18 cellular contexts compared by ENCODE assay signal in genomic region chr20:24677626-24678328, GRCh38.
"Had no signal": no experiment of that assay in that cellular context is flagged by ENCODE, and none has a peak within 500 bp of the region (broad histone marks: within the 10 kb centered on the region; RNA-seq: fewer than 3 reads in every experiment).

No MANE protein-coding gene starts in this region.

- H3K27ac Mint-ChIP-seq: activated B cell treated with CpG ODN at 0.5 μM for 24 hours; activated CD4-positive, alpha-beta T cell treated with anti-CD3 and anti-CD28 coated beads, Interleukin-2, amount 10 ng/mL, durations not matched to agents 7 days and 5 days; activated T-helper 1 cell treated with anti-CD3 and anti-CD28 coated beads, Interleukin-12 subunit alpha, Interleukin-12 subunit beta, Interleukin-2, Interleukin-4 antibody, amounts not matched to agents 30 ng/mL and 10 ng/mL and 1 ng/mL, durations not matched to agents 14 hours and 24 hours and 36 hours; natural killer cell treated with Interleukin-12 subunit alpha and Interleukin-12 subunit beta and Interleukin-15 and Interleukin-18, amount 100 ng/mL, for 72 hours; progenitor cell of endocrine pancreas; stimulated activated naive CD8-positive, alpha-beta T cell treated with anti-CD3 and anti-CD28 coated beads, Interleukin-15, amount 100 ng/mL, for 72 hours had no signal

- H3K4me2 ChIP-seq: smooth muscle cell had no signal

- H3K27me3 ChIP-seq: adrenal gland, cardiac muscle cell, testis, upper lobe of left lung had no signal

- H3K4me3 Mint-ChIP-seq: activated B cell treated with CpG ODN at 0.5 μM for 24 hours; activated CD4-positive, alpha-beta T cell treated with anti-CD3 and anti-CD28 coated beads, Interleukin-2, amount 10 ng/mL, durations not matched to agents 7 days and 5 days; activated T-helper 1 cell treated with anti-CD3 and anti-CD28 coated beads, Interleukin-12 subunit alpha, Interleukin-12 subunit beta, Interleukin-2, Interleukin-4 antibody, amounts not matched to agents 30 ng/mL and 10 ng/mL and 1 ng/mL, durations not matched to agents 14 hours and 24 hours and 36 hours; natural killer cell treated with Interleukin-12 subunit alpha and Interleukin-12 subunit beta and Interleukin-15 and Interleukin-18, amount 100 ng/mL, for 72 hours; stimulated activated naive CD8-positive, alpha-beta T cell treated with anti-CD3 and anti-CD28 coated beads, Interleukin-15, amount 100 ng/mL, for 72 hours had no signal

- H3K4me3 ChIP-seq: adrenal gland, cardiac muscle cell, left ventricle myocardium inferior, smooth muscle cell, testis, upper lobe of left lung had no signal

- H3K36me3 Mint-ChIP-seq: natural killer cell treated with Interleukin-12 subunit alpha and Interleukin-12 subunit beta and Interleukin-15 and Interleukin-18, amount 100 ng/mL, for 72 hours had no signal

- H3K4me1 ChIP-seq: adrenal gland, left ventricle myocardium inferior, testis, upper lobe of left lung had no signal

- H3K9me3 Mint-ChIP-seq: activated B cell treated with CpG ODN at 0.5 μM for 24 hours; activated CD4-positive, alpha-beta T cell treated with anti-CD3 and anti-CD28 coated beads, Interleukin-2, amount 10 ng/mL, durations not matched to agents 7 days and 5 days; activated T-helper 1 cell treated with anti-CD3 and anti-CD28 coated beads, Interleukin-12 subunit alpha, Interleukin-12 subunit beta, Interleukin-2, Interleukin-4 antibody, amounts not matched to agents 30 ng/mL and 10 ng/mL and 1 ng/mL, durations not matched to agents 14 hours and 24 hours and 36 hours; natural killer cell treated with Interleukin-12 subunit alpha and Interleukin-12 subunit beta and Interleukin-15 and Interleukin-18, amount 100 ng/mL, for 72 hours; stimulated activated naive CD8-positive, alpha-beta T cell treated with anti-CD3 and anti-CD28 coated beads, Interleukin-15, amount 100 ng/mL, for 72 hours had no signal

- H3K9me3 ChIP-seq: adrenal gland, left ventricle myocardium inferior, testis, upper lobe of left lung had no signal

- DNase-seq: activated B cell treated with CpG ODN at 0.5 μM for 24 hours; activated CD4-positive, alpha-beta T cell treated with anti-CD3 and anti-CD28 coated beads, Interleukin-2, amount 10 ng/mL, durations not matched to agents 7 days and 5 days; activated CD8-positive, alpha-beta memory T cell treated with anti-CD3 and anti-CD28 coated beads for 24 hours; activated naive CD4-positive, alpha-beta T cell treated with Interleukin-2 at 50 U/mL for 16 hours; adrenal gland; left ventricle myocardium inferior; stimulated activated naive CD8-positive, alpha-beta T cell treated with anti-CD3 and anti-CD28 coated beads, Interleukin-15, amount 100 ng/mL, for 72 hours; T-helper 2 cell; testis; upper lobe of left lung had no signal

- H3K36me3 ChIP-seq: adrenal gland, cardiac muscle cell, left ventricle myocardium inferior, upper lobe of left lung had no signal

- ATAC-seq: natural killer cell treated with Interleukin-12 subunit alpha and Interleukin-12 subunit beta and Interleukin-15 and Interleukin-18, amount 100 ng/mL, for 72 hours; right cardiac atrium; stimulated activated naive CD8-positive, alpha-beta T cell treated with anti-CD3 and anti-CD28 coated beads, Interleukin-15, amount 100 ng/mL, for 72 hours had no signal

- H3K4me1 Mint-ChIP-seq: activated B cell treated with CpG ODN at 0.5 μM for 24 hours; activated CD4-positive, alpha-beta T cell treated with anti-CD3 and anti-CD28 coated beads, Interleukin-2, amount 10 ng/mL, durations not matched to agents 7 days and 5 days; stimulated activated naive CD8-positive, alpha-beta T cell treated with anti-CD3 and anti-CD28 coated beads, Interleukin-15, amount 100 ng/mL, for 72 hours had no signal

- H3K27ac ChIP-seq: adrenal gland, cardiac muscle cell, left ventricle myocardium inferior, testis, upper lobe of left lung had no signal

- H3K27me3 Mint-ChIP-seq: activated B cell treated with CpG ODN at 0.5 μM for 24 hours; activated CD4-positive, alpha-beta T cell treated with anti-CD3 and anti-CD28 coated beads, Interleukin-2, amount 10 ng/mL, durations not matched to agents 7 days and 5 days; natural killer cell treated with Interleukin-12 subunit alpha and Interleukin-12 subunit beta and Interleukin-15 and Interleukin-18, amount 100 ng/mL, for 72 hours; stimulated activated naive CD8-positive, alpha-beta T cell treated with anti-CD3 and anti-CD28 coated beads, Interleukin-15, amount 100 ng/mL, for 72 hours had no signal

- FAIRE-seq: colon, endometrium had no signal
